30 cellular contexts compared by ENCODE assay signal in the genomic region with DNA sequence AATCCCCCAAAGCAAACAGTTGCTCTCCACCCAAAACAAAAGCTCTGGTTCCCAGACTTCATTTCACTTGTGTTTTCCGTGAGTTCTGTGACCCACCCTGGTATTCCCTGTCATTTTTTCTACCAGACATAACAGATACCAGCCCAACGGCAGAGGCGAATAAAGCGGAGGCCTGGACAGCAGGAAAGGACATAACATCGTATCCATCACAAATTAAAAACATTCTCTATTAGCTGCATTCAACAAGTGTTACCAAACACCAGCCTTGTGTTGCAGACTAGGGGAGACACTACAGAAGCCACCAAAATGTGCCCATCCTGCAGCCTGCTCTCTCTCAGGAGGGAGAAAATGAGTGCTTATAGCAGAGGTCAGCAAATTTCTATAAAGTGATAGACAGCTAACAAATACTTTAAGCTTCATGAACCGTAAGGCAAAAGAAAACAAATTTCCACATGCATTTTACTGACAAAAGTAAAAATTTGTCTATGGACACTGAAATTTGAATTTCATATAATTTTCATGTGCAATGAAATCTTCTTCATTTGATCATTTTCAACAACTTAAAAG.
"Had no signal": no experiment of that assay in that cellular context is flagged by ENCODE, and none has a peak within 500 bp of the region (broad histone marks: within the 10 kb centered on the region; RNA-seq: fewer than 3 reads in every experiment).

No MANE protein-coding gene starts in this region.

- H3K4me3 Mint-ChIP-seq: activated B cell treated with CpG ODN at 0.5 μM for 24 hours; activated CD4-positive, alpha-beta memory T cell treated with anti-CD3 and anti-CD28 coated beads, Interleukin-2, amount 10 ng/mL, durations not matched to agents 7 days and 5 days; activated naive CD4-positive, alpha-beta T cell treated with anti-CD3 and anti-CD28 coated beads, Interleukin-2, amount 10 ng/mL, durations not matched to agents 7 days and 5 days; activated naive CD8-positive, alpha-beta T cell treated with anti-CD3 and anti-CD28 coated beads for 36 hours; activated T-cell treated with anti-CD3 and anti-CD28 coated beads, Interleukin-2, amount 50 U/mL, for 72 hours; IgD-negative memory B cell; T-cell had no signal

- H3K4me1 Mint-ChIP-seq: activated B cell treated with CpG ODN at 0.5 μM for 24 hours; activated CD4-positive, alpha-beta memory T cell treated with anti-CD3 and anti-CD28 coated beads, Interleukin-2, amount 10 ng/mL, durations not matched to agents 7 days and 5 days; activated naive CD4-positive, alpha-beta T cell treated with anti-CD3 and anti-CD28 coated beads, Interleukin-2, amount 10 ng/mL, durations not matched to agents 7 days and 5 days; activated naive CD8-positive, alpha-beta T cell treated with anti-CD3 and anti-CD28 coated beads for 36 hours; IgD-negative memory B cell; T-cell had no signal

- H3K4me3 ChIP-seq: adrenal gland, breast epithelium, SK-N-MC had no signal

- H3K27ac Mint-ChIP-seq: activated B cell treated with CpG ODN at 0.5 μM for 24 hours; activated CD4-positive, alpha-beta memory T cell treated with anti-CD3 and anti-CD28 coated beads, Interleukin-2, amount 10 ng/mL, durations not matched to agents 7 days and 5 days; activated naive CD4-positive, alpha-beta T cell treated with anti-CD3 and anti-CD28 coated beads, Interleukin-2, amount 10 ng/mL, durations not matched to agents 7 days and 5 days; activated naive CD8-positive, alpha-beta T cell treated with anti-CD3 and anti-CD28 coated beads for 36 hours; activated T-cell treated with anti-CD3 and anti-CD28 coated beads, Interleukin-2, amount 50 U/mL, for 72 hours; activated T-helper 2 cell treated with anti-CD3 and anti-CD28 coated beads, Interferon-gamma antibody, Interleukin-2, Interleukin-4, amounts not matched to agents 10 μg/mL and 5 μg/mL and 100 μg/mL, durations not matched to agents 14 hours and 24 hours and 36 hours; IgD-negative memory B cell; T-cell had no signal

- H3K27ac ChIP-seq: adrenal gland, breast epithelium, KMS-11, SK-N-MC had no signal

- H3K36me3 ChIP-seq: adrenal gland, breast epithelium had no signal

- H3K4me1 ChIP-seq: adrenal gland, breast epithelium had no signal

- H3K27me3 ChIP-seq: adrenal gland, breast epithelium had no signal

- ATAC-seq: activated T-cell treated with anti-CD3 and anti-CD28 coated beads, Interleukin-2, amount 50 U/mL, for 72 hours; Panc1; T-cell had no signal

- DNase-seq: activated B cell treated with CpG ODN at 0.5 μM for 24 hours; activated CD4-positive, alpha-beta memory T cell treated with anti-CD3 and anti-CD28 coated beads, Interleukin-2, amount 10 ng/mL, durations not matched to agents 7 days and 5 days; activated CD4-positive, alpha-beta T cell treated with anti-CD3 and anti-CD28 coated beads for 1 hour; activated CD4-positive, alpha-beta T cell treated with anti-CD3 and anti-CD28 coated beads, Interleukin-2, amount 50 U/mL, for 1 hour; activated CD8-positive, alpha-beta memory T cell treated with anti-CD3 and anti-CD28 coated beads, Interleukin-2, amount 50 U/mL, for 4 hours; activated gamma-delta T cell treated with Interleukin-2 at 50 U/mL for 16 hours; activated naive CD4-positive, alpha-beta T cell treated with anti-CD3 and anti-CD28 coated beads, Interleukin-2, amount 10 ng/mL, durations not matched to agents 7 days and 5 days; activated naive CD8-positive, alpha-beta T cell treated with anti-CD3 and anti-CD28 coated beads for 36 hours; activated T-cell treated with anti-CD3 and anti-CD28 coated beads, Interleukin-2, amount 50 U/mL, for 72 hours; adrenal gland; anterior cingulate cortex; NCI-H1092; NCI-H1417 treated with DMSO at 0.1 percent for 48 hours; NCI-H1694; NCI-H2029; NCI-H345; NCI-H510A; NCI-H526 treated with DMSO at 0.1 percent for 48 hours; NK-92 treated with Interleukin-12 subunit alpha and Interleukin-12 subunit beta, amount 100 ng/mL, for 24 hours; OCI-M1; RPMI8226; T-cell; T-helper 2 cell; T1000 had no signal

- H3K9me3 ChIP-seq: adrenal gland, breast epithelium had no signal

- H3K27me3 Mint-ChIP-seq: activated B cell treated with CpG ODN at 0.5 μM for 24 hours had no signal

- H3K36me3 Mint-ChIP-seq: activated naive CD4-positive, alpha-beta T cell treated with anti-CD3 and anti-CD28 coated beads, Interleukin-2, amount 10 ng/mL, durations not matched to agents 7 days and 5 days; activated naive CD8-positive, alpha-beta T cell treated with anti-CD3 and anti-CD28 coated beads for 36 hours; T-cell had no signal

- H3K9me3 Mint-ChIP-seq: activated B cell treated with CpG ODN at 0.5 μM for 24 hours; activated CD4-positive, alpha-beta memory T cell treated with anti-CD3 and anti-CD28 coated beads, Interleukin-2, amount 10 ng/mL, durations not matched to agents 7 days and 5 days; activated naive CD4-positive, alpha-beta T cell treated with anti-CD3 and anti-CD28 coated beads, Interleukin-2, amount 10 ng/mL, durations not matched to agents 7 days and 5 days; activated naive CD8-positive, alpha-beta T cell treated with anti-CD3 and anti-CD28 coated beads for 36 hours; activated T-cell treated with anti-CD3 and anti-CD28 coated beads, Interleukin-2, amount 50 U/mL, for 72 hours; activated T-helper 2 cell treated with anti-CD3 and anti-CD28 coated beads, Interferon-gamma antibody, Interleukin-2, Interleukin-4, amounts not matched to agents 10 μg/mL and 5 μg/mL and 100 μg/mL, durations not matched to agents 14 hours and 24 hours and 36 hours; IgD-negative memory B cell; T-cell had no signal
